ENCODE assay signal across 8 cellular contexts in genomic region chr9:92877531-92878430, GRCh38. TPM values are rescaled to one million over a fixed set of nuclear protein-coding genes. Genes with fewer than 3 reads are reported as not detected.
DNase-seq lines count a peak whose midpoint lies in the region; ATAC-seq and TF ChIP-seq lines count a peak whose summit lies in the region.

ZNF484 (minus strand) TSS chr9:92878038; CDS start chr9:92875029, 3,009 bp downstream.

- peaks cover 0 to 4% (median 0%) of the 10 kb centered on the region in 4 donors for H3K4me1 ChIP-seq in right lobe of liver

- H3K36me3 ChIP-seq in right lobe of liver: no peaks in the 10 kb centered on the region

- DNase-seq in NCI-H774 (lab: John Stamatoyannopoulos, UW) (peak; percentile 98), dorsolateral prefrontal cortex (peak; percentile 92 to 98 (median 96)), right lobe of liver (peak; percentile 97)
- DNase-seq in activated CD4-positive, alpha-beta T cell treated with anti-CD3 and anti-CD28 coated beads, Interleukin-2, amount 50 U/mL, for 4 hours: peak; percentile 97 to 98
- DNase-seq in stimulated activated CD4-positive, alpha-beta T cell treated with anti-CD3 and anti-CD28 coated beads, Interleukin-4, amount 100 ng/mL, for 4 hours: peak; percentile 93 to 98

- H3K4me3 ChIP-seq in dorsolateral prefrontal cortex (peak within 1 kb of the TSS; percentile 56 to 90 (median 75)), right lobe of liver (peak within 1 kb of the TSS; percentile 48 to 75 (median 68))

- H3K27me3 ChIP-seq in dorsolateral prefrontal cortex (no peaks in the 10 kb centered on the region), right lobe of liver (no peaks in the 10 kb centered on the region)

- WGBS in right lobe of liver (ENCODE audit: insufficient coverage, low coverage, low lambda C conversion rate, missing lambda C conversion rate): 18% methylated on average over 21 of the region's 28 CpGs

- intact Hi-C loops in dorsolateral prefrontal cortex (cut with DNase I) (loop anchor here (5.0 to 10.0 kb wide), 2 partner anchors 205 to 553 kb away; partner anchors contain the start of genes IPPK (in 2 of the 2), CENPP (in 1 of the 2) and NOL8 (in 1 of the 2)), right lobe of liver (cut with DNase I) (no loop called here)

- TF ChIP-seq POLR2A in right lobe of liver (IDR thresholded peaks at IDR 0.05): peak; percentile 55

- H3K27ac ChIP-seq in C4-2B (peak within 1 kb of the TSS; percentile 65), dorsolateral prefrontal cortex (peak within 1 kb of the TSS; percentile 53 to 95 (median 81)), right lobe of liver (peak within 1 kb of the TSS; percentile 43 to 63 (median 50))

- TF ChIP-seq CTCF in C4-2B (conservative IDR thresholded peaks at IDR 0.05): no peak
- peak in 29 of 56 donors; percentile 4 to 56 (median 28) for TF ChIP-seq CTCF in dorsolateral prefrontal cortex (IDR thresholded peaks at IDR 0.05 in 54 of 56, conservative IDR thresholded peaks at IDR 0.05 in 2 of 56; ENCODE audit: low read depth in 1 of 56, partially characterized antibody in 56 of 56)
- no peak for TF ChIP-seq CTCF in right lobe of liver (IDR thresholded peaks at IDR 0.05)

- peak; percentile 97 for ATAC-seq in GM19395 (IDR thresholded peaks at IDR 0.05; ENCODE audit: unreplicated experiment)
- ATAC-seq in HG03565 (IDR thresholded peaks at IDR 0.05; ENCODE audit: unreplicated experiment): peak; percentile 99
- ATAC-seq in right lobe of liver: peak; percentile 98 to 99 (median 99)

- no peaks in the 10 kb centered on the region for H3K9me3 ChIP-seq in right lobe of liver

RNA-seq across cellular contexts. Expression of gene ZNF484, which starts in this region (rescaled TPM):
- 10 to 100 TPM; 15.5 to 31.6 (median 21.1) TPM for total RNA-seq in dorsolateral prefrontal cortex
- 1 to 10 TPM; 1.6 to 3.7 (median 2.8) TPM for total RNA-seq in right lobe of liver

Comparison
In these comparisons a context has a peak if more than half of its experiments do, and no peak if none do; other contexts are left out.
1. Peak in every context shown above with its lines: DNase-seq, ATAC-seq, H3K4me3 ChIP-seq and H3K27ac ChIP-seq.
2. CTCF ChIP-seq: peak in dorsolateral prefrontal cortex (29 of 56); none in C4-2B (single experiment) and right lobe of liver (0 of 4).
3. intact Hi-C loops: an anchor here in dorsolateral prefrontal cortex (5.0 to 10.0 kb wide); none called in right lobe of liver.